Comparison of ENCODE assay signal across 11 cellular contexts in genomic region chr15:25248583-25249235, GRCh38.
A peak's percentile ranks its signal among the peaks of the same experiment; 100 is the strongest.
DNase-seq lines count a peak whose midpoint lies in the region; ATAC-seq, FAIRE-seq and TF ChIP-seq lines count a peak whose summit lies in the region.
"Had no signal": no experiment of that assay in that cellular context is flagged by ENCODE, and none has a peak within 500 bp of the region (broad histone marks: within the 10 kb centered on the region; RNA-seq: fewer than 3 reads in every experiment).

No MANE protein-coding gene starts in this region.

- in situ Hi-C loops in HepG2 (cut with HindIII; ENCODE audit: extremely low pct_ligation_motif_present, low pct_unique_long_range_greater_than_20kb): no loop called here

- no peaks in the 10 kb centered on the region for H3K27me3 ChIP-seq in right lobe of liver
- no peaks in the 10 kb centered on the region for H3K27me3 ChIP-seq in HepG2 (ENCODE audit: control insufficient read depth in 1 of 2, insufficient read depth in 2 of 2, low read length in 2 of 2)
- no peaks in the 10 kb centered on the region for H3K27me3 ChIP-seq in MG63
- H3K27me3 ChIP-seq: gastroesophageal sphincter had no signal

- H3K9me3 ChIP-seq in right lobe of liver: no peaks in the 10 kb centered on the region
- H3K9me3 ChIP-seq in HepG2 (ENCODE audit: low read length): peaks cover 80% of the 10 kb centered on the region
- no peaks in the 10 kb centered on the region for H3K9me3 ChIP-seq in MG63

- DNase-seq in right lobe of liver (peak in 2 of 3 donors; percentile 33 to 42), HepG2 (ENCODE audit: low spot score) (no peak), head of caudate nucleus (peak in 25 of 42 donors; percentile 0 to 34 (median 8)), posterior cingulate gyrus (peak in 9 of 10 donors; percentile 3 to 82 (median 11)), MG63 (no peak), cerebellar nuclear complex (lab: John Stamatoyannopoulos, UW) (no peak), NCI-H2081 (lab: John Stamatoyannopoulos, UW) (no peak)
- DNase-seq: activated naive CD4-positive, alpha-beta T cell treated with anti-CD3 and anti-CD28 coated beads for 36 hours; NCI-H1092 treated with DMSO at 0.1 percent for 48 hours had no signal

- no peak for TF ChIP-seq POLR2A in right lobe of liver (IDR thresholded peaks at IDR 0.05)
- no peak for TF ChIP-seq POLR2A in HepG2 (IDR thresholded peaks at IDR 0.05; ENCODE audit: insufficient read depth in 1 of 2, low read depth in 2 of 2, low read length in 2 of 2)

- no peak for TF ChIP-seq EP300 in HepG2 (IDR thresholded peaks at IDR 0.05; ENCODE audit: low read depth in 2 of 2, low read length in 2 of 2)
- TF ChIP-seq EP300 in HepG2 (CRISPR knock-in tag; IDR thresholded peaks at IDR 0.05; ENCODE audit: borderline replicate concordance): no peak

- ATAC-seq in right lobe of liver (no peak), HepG2 (no peak), GM21619 (IDR thresholded peaks at IDR 0.05; ENCODE audit: unreplicated experiment) (no peak)
- ATAC-seq: gastroesophageal sphincter had no signal

- 88% methylated on average over 1 of the region's 8 CpGs for WGBS in right lobe of liver (ENCODE audit: insufficient coverage, low coverage, low lambda C conversion rate, missing lambda C conversion rate)
- no CpG with 5 or more reads among the region's 8 CpGs for WGBS in HepG2 (ENCODE audit: low lambda C conversion rate)

- H3K4me2 ChIP-seq in HepG2 (ENCODE audit: low read depth, low read length): no peak overlapping the region

- no peaks in the 10 kb centered on the region for H4K20me1 ChIP-seq in HepG2 (ENCODE audit: insufficient read depth, low read length)

- H3K4me3 ChIP-seq in right lobe of liver (no peak overlapping the region), HepG2 (replicated peaks in 1 of 3; ENCODE audit: insufficient read depth in 1 of 3, low read depth in 2 of 3, low read length in 3 of 3) (no peak overlapping the region), MG63 (no peak overlapping the region)
- H3K4me3 ChIP-seq: gastroesophageal sphincter had no signal

- no peak overlapping the region for H3K27ac ChIP-seq in right lobe of liver
- H3K27ac ChIP-seq in HepG2 (ENCODE audit: extremely low read length, insufficient read depth, low read length): no peak overlapping the region
- H3K27ac ChIP-seq: gastroesophageal sphincter had no signal

- no peak overlapping the region for H2AFZ ChIP-seq in HepG2 (ENCODE audit: low read length)

- CTCF ChIA-PET in HepG2 (lab: Yijun Ruan, JAX; ENCODE audit: low intra/inter-chr PET ratio, low total read pairs): no interaction called here

- H3K36me3 ChIP-seq in right lobe of liver (no peaks in the 10 kb centered on the region), HepG2 (replicated peaks in 1 of 2; ENCODE audit: control insufficient read depth in 1 of 2, insufficient read depth in 2 of 2, low read length in 2 of 2) (no peaks in the 10 kb centered on the region), MG63 (no peaks in the 10 kb centered on the region)

- intact Hi-C loops in right lobe of liver (cut with DNase I): no loop called here
- intact Hi-C loops in HepG2 (cut with micrococcal nuclease; ENCODE audit: unreplicated experiment): no loop called here
- intact Hi-C loops in head of caudate nucleus (cut with DNase I): no loop called here
- intact Hi-C loops in posterior cingulate gyrus (cut with DNase I): no loop called here

- H3K9ac ChIP-seq in HepG2 (ENCODE audit: insufficient read depth, low read depth, low read length): no peak overlapping the region

- BruUV-seq in HepG2 (replicated peaks; lab: Mats Ljungman, UMichigan): no TSS peak

- POLR2A ChIA-PET in HepG2 (lab: Yijun Ruan, JAX): no interaction called here

- H3K79me2 ChIP-seq in HepG2 (ENCODE audit: insufficient read depth, low read length): no peaks in the 10 kb centered on the region

- no peak for TF ChIP-seq CTCF in right lobe of liver (IDR thresholded peaks at IDR 0.05)
- TF ChIP-seq CTCF in HepG2 (CRISPR knock-in tag; IDR thresholded peaks at IDR 0.05): no peak

- no peaks in the 10 kb centered on the region for H3K4me1 ChIP-seq in right lobe of liver
- H3K4me1 ChIP-seq in HepG2 (ENCODE audit: insufficient read depth, low read length): no peaks in the 10 kb centered on the region
- H3K4me1 ChIP-seq: gastroesophageal sphincter had no signal

- no peak for TF ChIP-seq RAD21 in HepG2 (CRISPR knock-in tag; IDR thresholded peaks at IDR 0.05)

- no peak for FAIRE-seq in HepG2 (lab: Jason Lieb, UNC)

TF ChIP-seq in HepG2, 621 proteins besides CTCF, POLR2A, EP300 and RAD21:
- TF ChIP-seq RARG (CRISPR knock-in tag; IDR thresholded peaks at IDR 0.05; ENCODE audit: low read depth) (no peak), KDM5A (IDR thresholded peaks at IDR 0.05; ENCODE audit: borderline replicate concordance, low read length) (no peak), DPF2 (CRISPR knock-in tag; IDR thresholded peaks at IDR 0.05; ENCODE audit: borderline replicate concordance, low read depth) (no peak), ZNF652 (CRISPR knock-in tag; IDR thresholded peaks at IDR 0.05; ENCODE audit: borderline replicate concordance, low read depth) (no peak), ZUFSP (CRISPR knock-in tag; IDR thresholded peaks at IDR 0.05; ENCODE audit: borderline replicate concordance) (no peak), IKZF1 (IDR thresholded peaks at IDR 0.05) (no peak), ZNF142 (CRISPR knock-in tag; IDR thresholded peaks at IDR 0.05) (no peak)

Comparison
In these comparisons a context has a peak if more than half of its experiments do, and no peak if none do; other contexts are left out.
1. DNase-seq: peak in right lobe of liver (2 of 3), head of caudate nucleus (25 of 42) and posterior cingulate gyrus (9 of 10); none in HepG2 (single experiment), MG63 (single experiment), cerebellar nuclear complex (0 of 2) and NCI-H2081 (0 of 2).